8 cellular contexts compared by ENCODE assay signal in genomic region chr20:48826480-48826879, GRCh38. TPM values are rescaled to one million over a fixed set of nuclear protein-coding genes. Genes with fewer than 3 reads are reported as not detected.
DNase-seq lines count a peak whose midpoint lies in the region; ATAC-seq, FAIRE-seq and TF ChIP-seq lines count a peak whose summit lies in the region.
"Not testable (repeated sequence)": the region's sequence is repeated elsewhere in the genome, so short reads cannot be mapped to it uniquely, and the experiment has no call there.

No MANE protein-coding gene starts in this region.

- H3K23ac ChIP-seq in H1 (ENCODE audit: insufficient read length), result not testable (repeated sequence)

- WGBS in adrenal gland, 4 donors, result 57 to 75% (median 68%) methylated on average over 16 to 17 of the region's 17 CpGs
- WGBS in H1 (ENCODE audit: extremely low coverage in 1 of 2, insufficient coverage in 1 of 2, insufficient read length in 1 of 2, insufficient replicate concordance in 2 of 2, low coverage in 1 of 2, low lambda C conversion rate in 2 of 2, missing lambda C conversion rate in 1 of 2), 2 experiments, result 5% methylated on average over 17 of the region's 17 CpGs; no CpG with 5 or more reads in 1 of the 2 experiments

- CTCF ChIA-PET in A673 (lab: Charles Lee), result interaction anchor here (0.6 to 1.4 kb wide), 3 partner anchors 66 to 128 kb away, joined by 4 to 13 read pairs (median 11); no protein-coding TSS in a partner anchor
- CTCF ChIA-PET in HCT116 (lab: Charles Lee), result not testable (repeated sequence)
- CTCF ChIA-PET in H1 (lab: Charles Lee; ENCODE audit: partially characterized antibody), result interaction anchor here (1.3 to 4.6 kb wide), 4 partner anchors 19 to 170 kb away, joined by 5 to 35 read pairs (median 9); no protein-coding TSS in a partner anchor

- DNase-seq in A673 (ENCODE audit: low spot score); HCT116 (ENCODE audit: low read depth, low spot score); T-helper 2 cell treated with Interferon-gamma antibody and Interleukin-4, amounts not matched to agents 5 μg/mL and 100 μg/mL, for 36 hours (ENCODE audit: low spot score); adrenal gland; neural crest cell (ENCODE audit: low read depth, low spot score): not testable (repeated sequence)
- peak in 1 of 2 experiments; percentile 63 for DNase-seq in H1 (ENCODE audit: low read depth in 1 of 2, low spot score in 2 of 2)
- peak in 1 of 2 donors; percentile 23 for DNase-seq in stimulated activated naive CD8-positive, alpha-beta T cell treated with anti-CD3 and anti-CD28 coated beads, Interleukin-15, amount 100 ng/mL, for 72 hours

- not testable (repeated sequence) for H3K9me2 ChIP-seq in HCT116 (ENCODE audit: insufficient read depth)

- not testable (repeated sequence) for H3K9me3 ChIP-seq in A673 (ENCODE audit: low read depth, low read length, poor library complexity, severe bottlenecking); HCT116 (ENCODE audit: control insufficient read depth in 1 of 2, insufficient read depth in 1 of 2, low read depth in 1 of 2, low read length in 2 of 2); adrenal gland (replicated peaks in 1 of 3); H1 (ENCODE audit: insufficient read depth in 2 of 2, low read depth in 1 of 2, low read length in 1 of 2); iPS-18c (ENCODE audit: control insufficient read depth, insufficient read depth, low read length)

- H3K36me3 ChIP-seq in A673 (ENCODE audit: insufficient read depth, low read length, poor library complexity, severe bottlenecking), result peaks cover 34% of the 10 kb centered on the region
- H3K36me3 ChIP-seq in HCT116 (ENCODE audit: control insufficient read depth in 1 of 2, insufficient read depth in 2 of 2, low read length in 2 of 2); adrenal gland (replicated peaks in 1 of 2); H1 (ENCODE audit: control insufficient read depth in 2 of 4, insufficient read depth in 4 of 4, low read length in 3 of 4): not testable (repeated sequence)

- H3K27ac ChIP-seq in A673 (ENCODE audit: low read depth, low read length, poor library complexity, severe bottlenecking), result peak overlapping the region; percentile 96
- H3K27ac ChIP-seq in HCT116 (ENCODE audit: low read depth, low read length); H1 (ENCODE audit: low read depth, low read length): not testable (repeated sequence)
- H3K27ac ChIP-seq in adrenal gland, result peak overlapping the region in 3 of 5 donors; percentile 26 to 89 (median 31)

- H3K23me2 ChIP-seq in H1 (ENCODE audit: low read depth, low read length), result not testable (repeated sequence)

- not testable (repeated sequence) for TF ChIP-seq EP300 in H1 (IDR thresholded peaks at IDR 0.05; ENCODE audit: borderline replicate concordance in 1 of 2, low read depth in 2 of 2, low read length in 2 of 2)

- H3K4me1 Mint-ChIP-seq in T-helper 2 cell treated with Interferon-gamma antibody and Interleukin-4, amounts not matched to agents 5 μg/mL and 100 μg/mL, for 36 hours (ENCODE audit: low read depth), result peaks cover 47% of the 10 kb centered on the region
- H3K4me1 Mint-ChIP-seq in neural crest cell, result peaks cover 56% of the 10 kb centered on the region
- peaks cover 15% of the 10 kb centered on the region for H3K4me1 Mint-ChIP-seq in stimulated activated naive CD8-positive, alpha-beta T cell treated with anti-CD3 and anti-CD28 coated beads, Interleukin-15, amount 100 ng/mL, for 72 hours

- H4K8ac ChIP-seq in H1 (ENCODE audit: extremely low read depth, insufficient read depth, low read length), result not testable (repeated sequence)

- H3K4me1 ChIP-seq in A673 (ENCODE audit: insufficient read depth, low read length, poor library complexity, severe bottlenecking), result peaks cover 56% of the 10 kb centered on the region
- peaks cover 2 to 12% of the 10 kb centered on the region in 2 experiments; a peak in 3 of 4 replicates for H3K4me1 ChIP-seq in HCT116 (ENCODE audit: control insufficient read depth in 1 of 2, insufficient read depth in 2 of 2, low read length in 2 of 2)
- H3K4me1 ChIP-seq in adrenal gland (replicated peaks in 1 of 2), result peaks cover 18 to 48% of the 10 kb centered on the region in 2 donors
- not testable (repeated sequence) for H3K4me1 ChIP-seq in H1 (replicated peaks in 1 of 4; ENCODE audit: control insufficient read depth in 3 of 4, insufficient read depth in 4 of 4, low read length in 3 of 4)

- not testable (repeated sequence) for TF ChIP-seq CTCF in A673 (conservative IDR thresholded peaks at IDR 0.05; ENCODE audit: low read depth, low read length); HCT116 (IDR thresholded peaks at IDR 0.05 in 2 of 3, conservative IDR thresholded peaks at IDR 0.05 in 1 of 3; ENCODE audit: borderline replicate concordance in 1 of 3, insufficient read depth in 1 of 3, low read depth in 2 of 3, low read length in 2 of 3); adrenal gland (IDR thresholded peaks at IDR 0.05); H1 (IDR thresholded peaks at IDR 0.05; ENCODE audit: control extremely low read depth in 1 of 3, insufficient read depth in 1 of 3, low read depth in 1 of 3, low read length in 3 of 3); neural crest cell (conservative IDR thresholded peaks at IDR 0.05)

- POLR2A ChIA-PET in A673 (lab: Charles Lee; ENCODE audit: low non-redundant PET); HCT116 (lab: Charles Lee): not testable (repeated sequence)
- POLR2A ChIA-PET in H1 (lab: Charles Lee; ENCODE audit: partially characterized antibody), result interaction anchor here (1.0 to 1.9 kb wide), 5 partner anchors 15 to 169 kb away, joined by 3 to 5 read pairs (median 3); no protein-coding TSS in a partner anchor

- H3K4me3 Mint-ChIP-seq in T-helper 2 cell treated with Interferon-gamma antibody and Interleukin-4, amounts not matched to agents 5 μg/mL and 100 μg/mL, for 36 hours, result peak overlapping the region; percentile 95
- H3K4me3 Mint-ChIP-seq in neural crest cell, result peak overlapping the region; percentile 99
- peak overlapping the region; percentile 99 for H3K4me3 Mint-ChIP-seq in stimulated activated naive CD8-positive, alpha-beta T cell treated with anti-CD3 and anti-CD28 coated beads, Interleukin-15, amount 100 ng/mL, for 72 hours

- not testable (repeated sequence) for H4K5ac ChIP-seq in H1 (ENCODE audit: insufficient read length, low read depth, low read length)

- not testable (repeated sequence) for H3K79me2 ChIP-seq in HCT116 (ENCODE audit: insufficient read depth, low read length); H1 (ENCODE audit: control insufficient read depth in 1 of 2, insufficient read depth in 2 of 2, low read length in 2 of 2)

- H4K20me1 ChIP-seq in HCT116 (ENCODE audit: insufficient read depth); H1 (replicated peaks in 1 of 2; ENCODE audit: control insufficient read depth in 1 of 2, insufficient read depth in 2 of 2, low read length in 2 of 2): not testable (repeated sequence)

- H2AFZ ChIP-seq in HCT116 (ENCODE audit: low read depth, low read length, poor library complexity, severe bottlenecking); H1 (ENCODE audit: low read length): not testable (repeated sequence)

- H2BK120ac ChIP-seq in H1 (replicated peaks; ENCODE audit: low read depth, low read length), result not testable (repeated sequence)

- not testable (repeated sequence) for H2BK5ac ChIP-seq in H1 (ENCODE audit: low read depth, low read length)

- peak overlapping the region; percentile 59 for H3K27ac Mint-ChIP-seq in T-helper 2 cell treated with Interferon-gamma antibody and Interleukin-4, amounts not matched to agents 5 μg/mL and 100 μg/mL, for 36 hours
- H3K27ac Mint-ChIP-seq in neural crest cell (ENCODE audit: unreplicated experiment), result peak overlapping the region; percentile 86
- H3K27ac Mint-ChIP-seq in stimulated activated naive CD8-positive, alpha-beta T cell treated with anti-CD3 and anti-CD28 coated beads, Interleukin-15, amount 100 ng/mL, for 72 hours, result peak overlapping the region; percentile 96 to 98

- H3K56ac ChIP-seq in H1 (replicated peaks; ENCODE audit: insufficient read length, low read depth, low read length), result not testable (repeated sequence)

- ATAC-seq in HCT116; stimulated activated naive CD8-positive, alpha-beta T cell treated with anti-CD3 and anti-CD28 coated beads, Interleukin-15, amount 100 ng/mL, for 72 hours: not testable (repeated sequence)

- H3K4me2 ChIP-seq in HCT116 (ENCODE audit: low read length), result peak overlapping the region; percentile 70; the same call in 1 of the 2 replicates
- peak overlapping the region; percentile 73 to 89 for H3K4me2 ChIP-seq in H1 (ENCODE audit: insufficient read depth in 1 of 2, low read depth in 2 of 2, low read length in 2 of 2)

- TF ChIP-seq RAD21 in HCT116 (IDR thresholded peaks at IDR 0.05; ENCODE audit: low read depth); H1 (IDR thresholded peaks at IDR 0.05 in 1 of 2, conservative IDR thresholded peaks at IDR 0.05 in 1 of 2; ENCODE audit: low read depth in 2 of 2, low read length in 2 of 2): not testable (repeated sequence)

- H3K9me3 Mint-ChIP-seq in T-helper 2 cell treated with Interferon-gamma antibody and Interleukin-4, amounts not matched to agents 5 μg/mL and 100 μg/mL, for 36 hours; neural crest cell; stimulated activated naive CD8-positive, alpha-beta T cell treated with anti-CD3 and anti-CD28 coated beads, Interleukin-15, amount 100 ng/mL, for 72 hours: not testable (repeated sequence)

- RAD21 ChIA-PET in HCT116 (lab: Charles Lee; ENCODE audit: low non-redundant PET in 1 of 2, low total read pairs in 2 of 2, uncharacterized antibody in 2 of 2, unreplicated experiment in 2 of 2), result not testable (repeated sequence)

- H3K18ac ChIP-seq in H1 (ENCODE audit: extremely low read depth, low read length), result not testable (repeated sequence)

- not testable (repeated sequence) for H4K91ac ChIP-seq in H1 (replicated peaks; ENCODE audit: insufficient read length, low read length)

- TF ChIP-seq POLR2A in HCT116 (IDR thresholded peaks at IDR 0.05; ENCODE audit: borderline replicate concordance, extremely low read depth, insufficient read depth, insufficient read length); adrenal gland (IDR thresholded peaks at IDR 0.05); H1 (IDR thresholded peaks at IDR 0.05; ENCODE audit: control extremely low read depth in 1 of 2, low read depth in 2 of 2, low read length in 2 of 2): not testable (repeated sequence)

- not testable (repeated sequence) for FAIRE-seq in H1 (lab: Jason Lieb, UNC)

- not testable (repeated sequence) for H3K79me1 ChIP-seq in H1 (ENCODE audit: low read depth, low read length)

- H3K9ac ChIP-seq in HCT116 (ENCODE audit: low read length); H1 (replicated peaks in 1 of 4; ENCODE audit: extremely low read depth in 1 of 4, low read depth in 3 of 4, low read length in 3 of 4): not testable (repeated sequence)

- not testable (repeated sequence) for H2BK15ac ChIP-seq in H1 (ENCODE audit: low read length)

- not testable (repeated sequence) for H3K14ac ChIP-seq in H1 (ENCODE audit: insufficient read length)

- intact Hi-C loops in A673 (cut with micrococcal nuclease; ENCODE audit: unreplicated experiment), result loop anchor here (5.0 to 10.0 kb wide), 2 partner anchors 144 to 172 kb away; no protein-coding TSS in a partner anchor
- intact Hi-C loops in HCT116 (cut with micrococcal nuclease), result not testable (repeated sequence)
- intact Hi-C loops in adrenal gland (cut with DNase I), result loop anchor here in 1 of 2 donors (5.0 kb wide), 1 partner anchor 159 kb away; no protein-coding TSS in a partner anchor

- not testable (repeated sequence) for H2BK20ac ChIP-seq in H1 (ENCODE audit: low read length)

- H3K27me3 Mint-ChIP-seq in T-helper 2 cell treated with Interferon-gamma antibody and Interleukin-4, amounts not matched to agents 5 μg/mL and 100 μg/mL, for 36 hours (ENCODE audit: low read depth), result peaks cover 46% of the 10 kb centered on the region
- H3K27me3 Mint-ChIP-seq in neural crest cell (ENCODE audit: low read depth); stimulated activated naive CD8-positive, alpha-beta T cell treated with anti-CD3 and anti-CD28 coated beads, Interleukin-15, amount 100 ng/mL, for 72 hours: not testable (repeated sequence)

- not testable (repeated sequence) for H2BK12ac ChIP-seq in H1 (ENCODE audit: low read depth, low read length)

- H2AK5ac ChIP-seq in H1 (ENCODE audit: low read depth, low read length), result not testable (repeated sequence)

- H3K4me3 ChIP-seq in A673 (ENCODE audit: low read depth, low read length, poor library complexity, severe bottlenecking), result peak overlapping the region; percentile 95
- H3K4me3 ChIP-seq in HCT116 (replicated peaks in 1 of 2; ENCODE audit: low read depth in 1 of 2, low read length in 2 of 2), result not testable (repeated sequence)
- H3K4me3 ChIP-seq in adrenal gland, result peak overlapping the region in 2 of 4 donors; percentile 72 to 73
- peak overlapping the region; percentile 61 to 85 (median 80); a peak in 7 of 8 replicates for H3K4me3 ChIP-seq in H1 (ENCODE audit: extremely low read depth in 1 of 4, insufficient read depth in 2 of 4, low read depth in 3 of 4, low read length in 4 of 4)
- peak overlapping the region; percentile 71; the same call in 1 of the 2 replicates for H3K4me3 ChIP-seq in iPS-18c (ENCODE audit: insufficient read depth, low read depth, low read length)

- BruUV-seq in A673 (replicated peaks; lab: Mats Ljungman, UMichigan); HCT116 (replicated peaks; lab: Mats Ljungman, UMichigan): not testable (repeated sequence)

- H3K27me3 ChIP-seq in A673 (replicated peaks; ENCODE audit: insufficient read depth, low read depth, low read length, poor library complexity); HCT116 (ENCODE audit: insufficient read depth, low read length); adrenal gland: not testable (repeated sequence)
- peaks cover 0 to 44% (median 26%) of the 10 kb centered on the region in 4 experiments; a peak in 6 of 7 replicates for H3K27me3 ChIP-seq in H1 (replicated peaks in 1 of 4; ENCODE audit: control insufficient read depth in 3 of 4, extremely low read depth in 1 of 4, insufficient read depth in 3 of 4, low read length in 3 of 4)

- H3K4ac ChIP-seq in H1 (replicated peaks; ENCODE audit: insufficient read length, low read depth, low read length), result not testable (repeated sequence)

- not testable (repeated sequence) for H3K36me3 Mint-ChIP-seq in T-helper 2 cell treated with Interferon-gamma antibody and Interleukin-4, amounts not matched to agents 5 μg/mL and 100 μg/mL, for 36 hours (ENCODE audit: low read depth); neural crest cell (ENCODE audit: low read depth)

RNA-seq across cellular contexts. Expression of gene PREX1, which starts 1.3 kb away (rescaled TPM):
- total RNA-seq in A673 (2021) (145 and 174 TPM in 2 replicates), HCT116 (2021; ENCODE audit: unreplicated experiment) (6.1 TPM), adrenal gland (10 to 100 TPM; 40.4 to 85.1 (median 49.8) TPM), neural crest cell (72.4 and 73.7 TPM in 2 replicates)
- 4.1 and 4.3 TPM in 2 replicates for polyA plus RNA-seq in HCT116 (2012)
- polyA plus RNA-seq in adrenal gland (10 to 100 TPM; 19.7 to 37.6 (median 22.0) TPM), H1 (2011; rRNA removed) (10.7 and 13.4 TPM in 2 replicates)
- total RNA-seq in H1 (2021; fragmentation: NEBNext Ultra II Directional; extraction: Animal tissue kit (Norgen Biotek cat#: 25700)), result 12.8 and 13.5 TPM in 2 replicates
- polyA plus RNA-seq in H1 (2011; cell fraction: cytosol; rRNA removed), result 9.6 TPM
- polyA plus RNA-seq in H1 (2011; cell fraction: nucleus; rRNA removed), result 17.7 TPM
- 8.8 to 13.0 TPM (median 12.7 TPM) in 4 replicates for polyA plus RNA-seq in H1 (2012, experiment 1 of 2)
- polyA plus RNA-seq in H1 (2012, experiment 2 of 2), result 8.5 TPM
- polyA plus RNA-seq in H1 (2013, experiment 1 of 2), result 6.3 TPM
- polyA plus RNA-seq in H1 (2013, experiment 2 of 2), result 6.2 TPM
- polyA minus RNA-seq in H1 (2011; rRNA and poly(A)+ RNA removed), result 12.9 and 16.1 TPM in 2 replicates
- polyA minus RNA-seq in H1 (2011; cell fraction: cytosol; rRNA and poly(A)+ RNA removed), result 9.6 TPM
- 8.8 TPM for polyA minus RNA-seq in H1 (2011; cell fraction: nucleus; rRNA and poly(A)+ RNA removed)
